Comparison of ENCODE assay signal across 1 cellular context in genomic region chr2:186589733-186590537, GRCh38.
TF ChIP-seq lines count a peak whose summit lies in the region.

Gene ITGAV, plus strand, starts transcription at chr2:186590056. Its CDS starts 283 bp downstream, at chr2:186590339.

TF ChIP-seq in HEK293, 187 proteins besides CTCF, POLR2A, EP300 and RAD21 (continued from another document and continues in another):
- TF ChIP-seq, protein P1, sequence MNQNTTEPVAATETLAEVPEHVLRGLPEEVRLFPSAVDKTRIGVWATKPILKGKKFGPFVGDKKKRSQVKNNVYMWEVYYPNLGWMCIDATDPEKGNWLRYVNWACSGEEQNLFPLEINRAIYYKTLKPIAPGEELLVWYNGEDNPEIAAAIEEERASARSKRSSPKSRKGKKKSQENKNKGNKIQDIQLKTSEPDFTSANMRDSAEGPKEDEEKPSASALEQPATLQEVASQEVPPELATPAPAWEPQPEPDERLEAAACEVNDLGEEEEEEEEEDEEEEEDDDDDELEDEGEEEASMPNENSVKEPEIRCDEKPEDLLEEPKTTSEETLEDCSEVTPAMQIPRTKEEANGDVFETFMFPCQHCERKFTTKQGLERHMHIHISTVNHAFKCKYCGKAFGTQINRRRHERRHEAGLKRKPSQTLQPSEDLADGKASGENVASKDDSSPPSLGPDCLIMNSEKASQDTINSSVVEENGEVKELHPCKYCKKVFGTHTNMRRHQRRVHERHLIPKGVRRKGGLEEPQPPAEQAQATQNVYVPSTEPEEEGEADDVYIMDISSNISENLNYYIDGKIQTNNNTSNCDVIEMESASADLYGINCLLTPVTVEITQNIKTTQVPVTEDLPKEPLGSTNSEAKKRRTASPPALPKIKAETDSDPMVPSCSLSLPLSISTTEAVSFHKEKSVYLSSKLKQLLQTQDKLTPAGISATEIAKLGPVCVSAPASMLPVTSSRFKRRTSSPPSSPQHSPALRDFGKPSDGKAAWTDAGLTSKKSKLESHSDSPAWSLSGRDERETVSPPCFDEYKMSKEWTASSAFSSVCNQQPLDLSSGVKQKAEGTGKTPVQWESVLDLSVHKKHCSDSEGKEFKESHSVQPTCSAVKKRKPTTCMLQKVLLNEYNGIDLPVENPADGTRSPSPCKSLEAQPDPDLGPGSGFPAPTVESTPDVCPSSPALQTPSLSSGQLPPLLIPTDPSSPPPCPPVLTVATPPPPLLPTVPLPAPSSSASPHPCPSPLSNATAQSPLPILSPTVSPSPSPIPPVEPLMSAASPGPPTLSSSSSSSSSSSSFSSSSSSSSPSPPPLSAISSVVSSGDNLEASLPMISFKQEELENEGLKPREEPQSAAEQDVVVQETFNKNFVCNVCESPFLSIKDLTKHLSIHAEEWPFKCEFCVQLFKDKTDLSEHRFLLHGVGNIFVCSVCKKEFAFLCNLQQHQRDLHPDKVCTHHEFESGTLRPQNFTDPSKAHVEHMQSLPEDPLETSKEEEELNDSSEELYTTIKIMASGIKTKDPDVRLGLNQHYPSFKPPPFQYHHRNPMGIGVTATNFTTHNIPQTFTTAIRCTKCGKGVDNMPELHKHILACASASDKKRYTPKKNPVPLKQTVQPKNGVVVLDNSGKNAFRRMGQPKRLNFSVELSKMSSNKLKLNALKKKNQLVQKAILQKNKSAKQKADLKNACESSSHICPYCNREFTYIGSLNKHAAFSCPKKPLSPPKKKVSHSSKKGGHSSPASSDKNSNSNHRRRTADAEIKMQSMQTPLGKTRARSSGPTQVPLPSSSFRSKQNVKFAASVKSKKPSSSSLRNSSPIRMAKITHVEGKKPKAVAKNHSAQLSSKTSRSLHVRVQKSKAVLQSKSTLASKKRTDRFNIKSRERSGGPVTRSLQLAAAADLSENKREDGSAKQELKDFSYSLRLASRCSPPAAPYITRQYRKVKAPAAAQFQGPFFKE (tag by site-specific recombination; IDR thresholded peaks at IDR 0.05; ENCODE audit: borderline replicate concordance), result no peak
- TF ChIP-seq ZNF133 (tag by site-specific recombination; IDR thresholded peaks at IDR 0.05) (no peak), ZBTB20 (tag by site-specific recombination; IDR thresholded peaks at IDR 0.05) (peak; percentile 95), ZNF366 (tag by site-specific recombination; conservative IDR thresholded peaks at IDR 0.05) (no peak), ZNF121 (tag by site-specific recombination; IDR thresholded peaks at IDR 0.05) (no peak), ZNF654 (tag by site-specific recombination; IDR thresholded peaks at IDR 0.05; ENCODE audit: low read depth) (no peak), SP3 (tag by site-specific recombination; IDR thresholded peaks at IDR 0.05) (peak; percentile 52), ZNF350 (tag by site-specific recombination; IDR thresholded peaks at IDR 0.05) (no peak), HOXA7 (CRISPR knock-in tag; IDR thresholded peaks at IDR 0.05; ENCODE audit: borderline replicate concordance) (no peak), ZNF449 (tag by site-specific recombination; IDR thresholded peaks at IDR 0.05) (no peak), ZNF335 (tag by site-specific recombination; conservative IDR thresholded peaks at IDR 0.05) (peak; percentile 69), ZBTB7A (tag by site-specific recombination; IDR thresholded peaks at IDR 0.05; ENCODE audit: low read depth) (no peak), ZNF776 (tag by site-specific recombination; IDR thresholded peaks at IDR 0.05; ENCODE audit: borderline replicate concordance) (no peak), ZSCAN23 (tag by site-specific recombination; IDR thresholded peaks at IDR 0.05) (no peak), ZNF544 (tag by site-specific recombination; IDR thresholded peaks at IDR 0.05) (no peak), ZNF707 (tag by site-specific recombination; IDR thresholded peaks at IDR 0.05) (no peak), BCL6B (tag by site-specific recombination; IDR thresholded peaks at IDR 0.05) (no peak), ZEB2 (tag by site-specific recombination; IDR thresholded peaks at IDR 0.05) (peak; percentile 60), KLF8 (tag by site-specific recombination; IDR thresholded peaks at IDR 0.05) (peak; percentile 52; the same call in 1 of the 2 replicates), ZNF37A (tag by site-specific recombination; IDR thresholded peaks at IDR 0.05) (no peak), YY1 (tag by site-specific recombination; IDR thresholded peaks at IDR 0.05) (peak; percentile 38; the same call in 1 of the 2 replicates), ZNF600 (tag by site-specific recombination; IDR thresholded peaks at IDR 0.05) (peak; percentile 83), ZNF248 (tag by site-specific recombination; IDR thresholded peaks at IDR 0.05) (no peak), ZNF138 (tag by site-specific recombination; IDR thresholded peaks at IDR 0.05; ENCODE audit: borderline replicate concordance) (no peak), GFI1B (tag by site-specific recombination; IDR thresholded peaks at IDR 0.05) (no peak), ZNF394 (tag by site-specific recombination; IDR thresholded peaks at IDR 0.05; ENCODE audit: borderline replicate concordance) (peak; percentile 44; the same call in 1 of the 2 replicates), ZNF76 (tag by site-specific recombination; IDR thresholded peaks at IDR 0.05; ENCODE audit: borderline replicate concordance, low read depth) (no peak; the same call in 1 of the 2 replicates), SP2 (tag by site-specific recombination; IDR thresholded peaks at IDR 0.05) (peak; percentile 53), ZFP41 (tag by site-specific recombination; IDR thresholded peaks at IDR 0.05; ENCODE audit: borderline replicate concordance) (no peak), HOXC10 (CRISPR knock-in tag; IDR thresholded peaks at IDR 0.05) (no peak), ZNF677 (tag by site-specific recombination; IDR thresholded peaks at IDR 0.05) (no peak), ZNF175 (tag by site-specific recombination; IDR thresholded peaks at IDR 0.05) (no peak)
- TF ChIP-seq, protein P2, sequence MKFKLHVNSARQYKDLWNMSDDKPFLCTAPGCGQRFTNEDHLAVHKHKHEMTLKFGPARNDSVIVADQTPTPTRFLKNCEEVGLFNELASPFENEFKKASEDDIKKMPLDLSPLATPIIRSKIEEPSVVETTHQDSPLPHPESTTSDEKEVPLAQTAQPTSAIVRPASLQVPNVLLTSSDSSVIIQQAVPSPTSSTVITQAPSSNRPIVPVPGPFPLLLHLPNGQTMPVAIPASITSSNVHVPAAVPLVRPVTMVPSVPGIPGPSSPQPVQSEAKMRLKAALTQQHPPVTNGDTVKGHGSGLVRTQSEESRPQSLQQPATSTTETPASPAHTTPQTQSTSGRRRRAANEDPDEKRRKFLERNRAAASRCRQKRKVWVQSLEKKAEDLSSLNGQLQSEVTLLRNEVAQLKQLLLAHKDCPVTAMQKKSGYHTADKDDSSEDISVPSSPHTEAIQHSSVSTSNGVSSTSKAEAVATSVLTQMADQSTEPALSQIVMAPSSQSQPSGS (tag by site-specific recombination; IDR thresholded peaks at IDR 0.05; ENCODE audit: low read depth), result no peak
- TF ChIP-seq, protein P3, sequence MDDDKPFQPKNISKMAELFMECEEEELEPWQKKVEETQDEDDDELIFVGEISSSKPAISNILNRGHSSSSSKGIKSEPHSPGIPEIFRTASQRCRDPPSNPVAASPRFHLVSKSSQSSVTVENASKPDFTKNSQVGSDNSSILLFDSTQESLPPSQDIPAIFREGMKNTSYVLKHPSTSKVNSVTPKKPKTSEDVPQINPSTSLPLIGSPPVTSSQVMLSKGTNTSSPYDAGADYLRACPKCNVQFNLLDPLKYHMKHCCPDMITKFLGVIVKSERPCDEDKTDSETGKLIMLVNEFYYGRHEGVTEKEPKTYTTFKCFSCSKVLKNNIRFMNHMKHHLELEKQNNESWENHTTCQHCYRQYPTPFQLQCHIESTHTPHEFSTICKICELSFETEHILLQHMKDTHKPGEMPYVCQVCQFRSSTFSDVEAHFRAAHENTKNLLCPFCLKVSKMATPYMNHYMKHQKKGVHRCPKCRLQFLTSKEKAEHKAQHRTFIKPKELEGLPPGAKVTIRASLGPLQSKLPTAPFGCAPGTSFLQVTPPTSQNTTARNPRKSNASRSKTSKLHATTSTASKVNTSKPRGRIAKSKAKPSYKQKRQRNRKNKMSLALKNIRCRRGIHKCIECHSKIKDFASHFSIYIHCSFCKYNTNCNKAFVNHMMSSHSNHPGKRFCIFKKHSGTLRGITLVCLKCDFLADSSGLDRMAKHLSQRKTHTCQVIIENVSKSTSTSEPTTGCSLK (tag by site-specific recombination; IDR thresholded peaks at IDR 0.05), result no peak
- TF ChIP-seq, protein P4, sequence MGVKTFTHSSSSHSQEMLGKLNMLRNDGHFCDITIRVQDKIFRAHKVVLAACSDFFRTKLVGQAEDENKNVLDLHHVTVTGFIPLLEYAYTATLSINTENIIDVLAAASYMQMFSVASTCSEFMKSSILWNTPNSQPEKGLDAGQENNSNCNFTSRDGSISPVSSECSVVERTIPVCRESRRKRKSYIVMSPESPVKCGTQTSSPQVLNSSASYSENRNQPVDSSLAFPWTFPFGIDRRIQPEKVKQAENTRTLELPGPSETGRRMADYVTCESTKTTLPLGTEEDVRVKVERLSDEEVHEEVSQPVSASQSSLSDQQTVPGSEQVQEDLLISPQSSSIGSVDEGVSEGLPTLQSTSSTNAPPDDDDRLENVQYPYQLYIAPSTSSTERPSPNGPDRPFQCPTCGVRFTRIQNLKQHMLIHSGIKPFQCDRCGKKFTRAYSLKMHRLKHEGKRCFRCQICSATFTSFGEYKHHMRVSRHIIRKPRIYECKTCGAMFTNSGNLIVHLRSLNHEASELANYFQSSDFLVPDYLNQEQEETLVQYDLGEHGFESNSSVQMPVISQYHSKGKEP (tag by site-specific recombination; IDR thresholded peaks at IDR 0.05), result no peak
- TF ChIP-seq, protein P5, sequence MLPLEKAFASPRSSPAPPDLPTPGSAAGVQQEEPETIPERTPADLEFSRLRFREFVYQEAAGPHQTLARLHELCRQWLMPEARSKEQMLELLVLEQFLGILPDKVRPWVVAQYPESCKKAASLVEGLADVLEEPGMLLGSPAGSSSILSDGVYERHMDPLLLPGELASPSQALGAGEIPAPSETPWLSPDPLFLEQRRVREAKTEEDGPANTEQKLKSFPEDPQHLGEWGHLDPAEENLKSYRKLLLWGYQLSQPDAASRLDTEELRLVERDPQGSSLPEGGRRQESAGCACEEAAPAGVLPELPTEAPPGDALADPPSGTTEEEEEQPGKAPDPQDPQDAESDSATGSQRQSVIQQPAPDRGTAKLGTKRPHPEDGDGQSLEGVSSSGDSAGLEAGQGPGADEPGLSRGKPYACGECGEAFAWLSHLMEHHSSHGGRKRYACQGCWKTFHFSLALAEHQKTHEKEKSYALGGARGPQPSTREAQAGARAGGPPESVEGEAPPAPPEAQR (tag by site-specific recombination; IDR thresholded peaks at IDR 0.05), result no peak
- TF ChIP-seq, protein P6, sequence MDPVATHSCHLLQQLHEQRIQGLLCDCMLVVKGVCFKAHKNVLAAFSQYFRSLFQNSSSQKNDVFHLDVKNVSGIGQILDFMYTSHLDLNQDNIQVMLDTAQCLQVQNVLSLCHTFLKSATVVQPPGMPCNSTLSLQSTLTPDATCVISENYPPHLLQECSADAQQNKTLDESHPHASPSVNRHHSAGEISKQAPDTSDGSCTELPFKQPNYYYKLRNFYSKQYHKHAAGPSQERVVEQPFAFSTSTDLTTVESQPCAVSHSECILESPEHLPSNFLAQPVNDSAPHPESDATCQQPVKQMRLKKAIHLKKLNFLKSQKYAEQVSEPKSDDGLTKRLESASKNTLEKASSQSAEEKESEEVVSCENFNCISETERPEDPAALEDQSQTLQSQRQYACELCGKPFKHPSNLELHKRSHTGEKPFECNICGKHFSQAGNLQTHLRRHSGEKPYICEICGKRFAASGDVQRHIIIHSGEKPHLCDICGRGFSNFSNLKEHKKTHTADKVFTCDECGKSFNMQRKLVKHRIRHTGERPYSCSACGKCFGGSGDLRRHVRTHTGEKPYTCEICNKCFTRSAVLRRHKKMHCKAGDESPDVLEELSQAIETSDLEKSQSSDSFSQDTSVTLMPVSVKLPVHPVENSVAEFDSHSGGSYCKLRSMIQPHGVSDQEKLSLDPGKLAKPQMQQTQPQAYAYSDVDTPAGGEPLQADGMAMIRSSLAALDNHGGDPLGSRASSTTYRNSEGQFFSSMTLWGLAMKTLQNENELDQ (tag by site-specific recombination; IDR thresholded peaks at IDR 0.05; ENCODE audit: low read depth), result no peak
- TF ChIP-seq, protein P7, sequence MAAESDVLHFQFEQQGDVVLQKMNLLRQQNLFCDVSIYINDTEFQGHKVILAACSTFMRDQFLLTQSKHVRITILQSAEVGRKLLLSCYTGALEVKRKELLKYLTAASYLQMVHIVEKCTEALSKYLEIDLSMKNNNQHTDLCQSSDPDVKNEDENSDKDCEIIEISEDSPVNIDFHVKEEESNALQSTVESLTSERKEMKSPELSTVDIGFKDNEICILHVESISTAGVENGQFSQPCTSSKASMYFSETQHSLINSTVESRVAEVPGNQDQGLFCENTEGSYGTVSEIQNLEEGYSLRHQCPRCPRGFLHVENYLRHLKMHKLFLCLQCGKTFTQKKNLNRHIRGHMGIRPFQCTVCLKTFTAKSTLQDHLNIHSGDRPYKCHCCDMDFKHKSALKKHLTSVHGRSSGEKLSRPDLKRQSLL (tag by site-specific recombination; IDR thresholded peaks at IDR 0.05), result no peak
- TF ChIP-seq, protein P8, sequence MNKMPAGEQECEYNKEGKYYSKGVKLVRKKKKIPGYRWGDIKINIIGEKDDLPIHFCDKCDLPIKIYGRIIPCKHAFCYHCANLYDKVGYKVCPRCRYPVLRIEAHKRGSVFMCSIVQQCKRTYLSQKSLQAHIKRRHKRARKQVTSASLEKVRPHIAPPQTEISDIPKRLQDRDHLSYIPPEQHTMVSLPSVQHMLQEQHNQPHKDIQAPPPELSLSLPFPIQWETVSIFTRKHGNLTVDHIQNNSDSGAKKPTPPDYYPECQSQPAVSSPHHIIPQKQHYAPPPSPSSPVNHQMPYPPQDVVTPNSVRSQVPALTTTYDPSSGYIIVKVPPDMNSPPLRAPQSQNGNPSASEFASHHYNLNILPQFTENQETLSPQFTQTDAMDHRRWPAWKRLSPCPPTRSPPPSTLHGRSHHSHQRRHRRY (tag by site-specific recombination; IDR thresholded peaks at IDR 0.05), result no peak
